29 cellular contexts compared by ENCODE assay signal in the genomic region with DNA sequence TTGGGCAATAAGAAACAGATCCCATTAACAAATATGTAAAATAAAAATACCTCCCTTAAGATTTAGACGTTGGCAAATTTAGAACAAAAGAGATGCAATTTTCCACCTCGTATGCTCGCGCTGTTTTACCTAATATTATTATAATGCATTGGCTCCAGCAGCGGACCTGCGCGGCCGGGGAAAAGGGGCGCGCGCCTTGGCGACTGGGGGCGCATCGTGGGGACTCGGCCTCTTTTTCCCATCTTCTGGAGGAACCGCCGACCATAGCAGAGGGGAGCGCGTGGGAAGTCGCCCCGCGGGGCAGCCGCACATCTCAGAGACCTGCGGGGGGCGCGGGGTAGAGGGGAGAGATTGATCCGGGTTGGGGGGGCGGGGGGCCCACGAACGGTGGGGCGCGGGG.
"Had no signal": no experiment of that assay in that cellular context is flagged by ENCODE, and none has a peak within 500 bp of the region (broad histone marks: within the 10 kb centered on the region; RNA-seq: fewer than 3 reads in every experiment).

No MANE protein-coding gene starts in this region.

- H3K27me3 ChIP-seq: ovary, testis had no signal

- H3K4me3 Mint-ChIP-seq: naive thymus-derived CD4-positive, alpha-beta T cell; natural killer cell; nephron; neural progenitor cell; stimulated activated effector memory CD8-positive, alpha-beta T cell treated with anti-CD3 and anti-CD28 coated beads, Interleukin-12 subunit alpha, Interleukin-12 subunit beta, amount 100 ng/mL, for 72 hours; stimulated activated naive CD8-positive, alpha-beta T cell treated with anti-CD3 and anti-CD28 coated beads, Interleukin-15, Interleukin-2, amounts not matched to agents 100 ng/mL and 50 ng/mL, for 24 hours; type B pancreatic cell had no signal

- H3K27ac ChIP-seq: neural progenitor cell, ovary, parathyroid adenoma, psoas muscle, right lobe of liver, sigmoid colon, suprapubic skin, testis, tibial artery, transverse colon, upper lobe of right lung, uterus had no signal

- H2AFZ ChIP-seq: neural progenitor cell, parathyroid adenoma had no signal

- H3K79me2 ChIP-seq: parathyroid adenoma had no signal

- H3K9me3 ChIP-seq: ovary, psoas muscle, right lobe of liver, sigmoid colon, suprapubic skin, testis, tibial artery, transverse colon, upper lobe of right lung, uterus had no signal

- H3K4me3 ChIP-seq: neural progenitor cell, ovary, psoas muscle, right lobe of liver, sigmoid colon, suprapubic skin, testis, tibial artery, transverse colon, upper lobe of right lung, uterus had no signal

- DNase-seq: naive thymus-derived CD4-positive, alpha-beta T cell; natural killer cell; occipital lobe; ovary; posterior cingulate gyrus; psoas muscle; right cardiac atrium; right lobe of liver; sigmoid colon; small intestine; stimulated activated CD4-positive, alpha-beta T cell treated with anti-CD3 and anti-CD28 coated beads, Interleukin-15, amount 100 ng/mL, for 24 hours; stimulated activated CD4-positive, alpha-beta T cell treated with anti-CD3 and anti-CD28 coated beads, Interleukin-2, amount 100 ng/mL, for 24 hours; stimulated activated CD4-positive, alpha-beta T cell treated with anti-CD3 and anti-CD28 coated beads, Interleukin-2, amount 100 ng/mL, for 48 hours; stimulated activated CD4-positive, alpha-beta T cell treated with anti-CD3 and anti-CD28 coated beads, Interleukin-4, amount 100 ng/mL, for 24 hours; stimulated activated naive CD4-positive, alpha-beta T cell; substantia nigra; testis; tibial artery; transverse colon; upper lobe of right lung; uterus had no signal

- ATAC-seq: naive thymus-derived CD4-positive, alpha-beta T cell; natural killer cell; psoas muscle; right cardiac atrium; right lobe of liver; stimulated activated effector memory CD8-positive, alpha-beta T cell treated with anti-CD3 and anti-CD28 coated beads, Interleukin-12 subunit alpha, Interleukin-12 subunit beta, amount 100 ng/mL, for 72 hours; upper lobe of right lung had no signal

- FAIRE-seq: small intestine had no signal

- H3K36me3 ChIP-seq: neural progenitor cell, ovary, right lobe of liver, sigmoid colon, suprapubic skin, tibial artery, transverse colon, upper lobe of right lung, uterus had no signal

- H3K27ac Mint-ChIP-seq: naive thymus-derived CD4-positive, alpha-beta T cell; natural killer cell; neural progenitor cell; progenitor cell of endocrine pancreas; stimulated activated effector memory CD8-positive, alpha-beta T cell treated with anti-CD3 and anti-CD28 coated beads, Interleukin-12 subunit alpha, Interleukin-12 subunit beta, amount 100 ng/mL, for 72 hours; stimulated activated naive CD8-positive, alpha-beta T cell treated with anti-CD3 and anti-CD28 coated beads, Interleukin-15, Interleukin-2, amounts not matched to agents 100 ng/mL and 50 ng/mL, for 24 hours; type B pancreatic cell had no signal

- H3K4me2 ChIP-seq: neural progenitor cell had no signal

- H3K9ac ChIP-seq: neural progenitor cell, parathyroid adenoma had no signal

- H3K4me1 Mint-ChIP-seq: naive thymus-derived CD4-positive, alpha-beta T cell had no signal

- H3K4me1 ChIP-seq: neural progenitor cell, parathyroid adenoma, psoas muscle, right lobe of liver, sigmoid colon, suprapubic skin, testis, tibial artery, transverse colon, upper lobe of right lung, uterus had no signal

- H3K9me3 Mint-ChIP-seq: naive thymus-derived CD4-positive, alpha-beta T cell; natural killer cell; nephron; neural progenitor cell; stimulated activated effector memory CD8-positive, alpha-beta T cell treated with anti-CD3 and anti-CD28 coated beads, Interleukin-12 subunit alpha, Interleukin-12 subunit beta, amount 100 ng/mL, for 72 hours; stimulated activated naive CD8-positive, alpha-beta T cell treated with anti-CD3 and anti-CD28 coated beads, Interleukin-15, Interleukin-2, amounts not matched to agents 100 ng/mL and 50 ng/mL, for 24 hours; type B pancreatic cell had no signal

- H3K36me3 Mint-ChIP-seq: naive thymus-derived CD4-positive, alpha-beta T cell; natural killer cell; neural progenitor cell; stimulated activated effector memory CD8-positive, alpha-beta T cell treated with anti-CD3 and anti-CD28 coated beads, Interleukin-12 subunit alpha, Interleukin-12 subunit beta, amount 100 ng/mL, for 72 hours; type B pancreatic cell had no signal
